Comparison of ENCODE assay signal across 8 cellular contexts in genomic region chr12:49644620-49644994, GRCh38. TPM values are rescaled to one million over a fixed set of nuclear protein-coding genes. Genes with fewer than 3 reads are reported as not detected.
A peak's percentile ranks its signal among the peaks of the same experiment; 100 is the strongest.
DNase-seq lines count a peak whose midpoint lies in the region; ATAC-seq and TF ChIP-seq lines count a peak whose summit lies in the region.

No MANE protein-coding gene starts in this region.

- H3K9me3 Mint-ChIP-seq in activated naive CD4-positive, alpha-beta T cell treated with anti-CD3 and anti-CD28 coated beads, Interleukin-2, amount 50 U/mL, for 72 hours: no peaks in the 10 kb centered on the region

- H3K27ac ChIP-seq in upper lobe of right lung: peak overlapping the region; percentile 30

- peaks cover 66% of the 10 kb centered on the region for H3K36me3 ChIP-seq in upper lobe of right lung

- peak; percentile 96 for TF ChIP-seq CTCF in upper lobe of right lung (IDR thresholded peaks at IDR 0.05)

- H3K27me3 ChIP-seq in upper lobe of right lung: no peaks in the 10 kb centered on the region

- DNase-seq in GF-D8 (lab: John Stamatoyannopoulos, UW) (peak; percentile 26), M059J (ENCODE audit: low read depth) (peak; percentile 63), SKM-1 treated with dmso at 0.1 percent for 144 hours (lab: John Stamatoyannopoulos, UW; ENCODE audit: unreplicated experiment) (peak; percentile 19), head of caudate nucleus (peak; percentile 55 to 95 (median 87)), posterior cingulate gyrus (peak; percentile 64 to 97 (median 84)), upper lobe of right lung (peak; percentile 81)
- peak; percentile 71 to 79 for DNase-seq in activated naive CD4-positive, alpha-beta T cell treated with anti-CD3 and anti-CD28 coated beads, Interleukin-2, amount 50 U/mL, for 72 hours (ENCODE audit: low spot score in 2 of 2)

- H3K9me3 ChIP-seq in upper lobe of right lung: no peaks in the 10 kb centered on the region

- no peak overlapping the region for H3K4me3 ChIP-seq in upper lobe of right lung

- peak overlapping the region; percentile 56 to 92 for H3K27ac Mint-ChIP-seq in activated naive CD4-positive, alpha-beta T cell treated with anti-CD3 and anti-CD28 coated beads, Interleukin-2, amount 50 U/mL, for 72 hours

- H3K36me3 Mint-ChIP-seq in activated naive CD4-positive, alpha-beta T cell treated with anti-CD3 and anti-CD28 coated beads, Interleukin-2, amount 50 U/mL, for 72 hours: no peaks in the 10 kb centered on the region

- intact Hi-C loops in head of caudate nucleus (cut with DNase I) (loop anchor here (2.0 kb wide), 1 partner anchor 62 kb away; the partner anchor contains the start of gene FMNL3), posterior cingulate gyrus (cut with DNase I) (loop anchor here (1.0 kb wide), 1 partner anchor 63 kb away; the partner anchor contains the start of gene FMNL3), upper lobe of right lung (cut with DNase I) (loop anchor here (2.0 kb wide), 1 partner anchor 62 kb away; the partner anchor contains the start of gene FMNL3)

- peaks cover 34% of the 10 kb centered on the region for H3K4me1 ChIP-seq in upper lobe of right lung

- peak; percentile 85 to 93 for ATAC-seq in activated naive CD4-positive, alpha-beta T cell treated with anti-CD3 and anti-CD28 coated beads, Interleukin-2, amount 50 U/mL, for 72 hours
- ATAC-seq in upper lobe of right lung (peak; percentile 82), HG03095 (IDR thresholded peaks at IDR 0.05; ENCODE audit: unreplicated experiment) (no peak)

RNA-seq across cellular contexts. Expression of gene PRPF40B, which starts 21.2 kb away (rescaled TPM):
- total RNA-seq in M059J (2014; rRNA removed; shearing (Covaris generic)): 7.8 and 9.8 TPM in 2 replicates
- 10 to 100 TPM in 1 of 2 donors, 1 to 10 TPM in 1; 5.1 to 10.1 TPM for total RNA-seq in activated naive CD4-positive, alpha-beta T cell treated with anti-CD3 and anti-CD28 coated beads, Interleukin-2, amount 50 U/mL, for 72 hours
- 19.9 TPM for total RNA-seq in upper lobe of right lung

RNA-seq across cellular contexts. Expression of gene FAM186B, which starts 39.2 kb away (rescaled TPM):
- total RNA-seq in M059J (2014; rRNA removed; shearing (Covaris generic)): 0.07 TPM in 1 of 2 replicates, not detected in the other
- under 1 TPM; 0.16 to 0.18 TPM for total RNA-seq in activated naive CD4-positive, alpha-beta T cell treated with anti-CD3 and anti-CD28 coated beads, Interleukin-2, amount 50 U/mL, for 72 hours
- 0.75 TPM for total RNA-seq in upper lobe of right lung

Comparison
In these comparisons a context has a peak if more than half of its experiments do, and no peak if none do; other contexts are left out.
1. DNase-seq: peak in every context shown above with its lines; median percentile 87 in head of caudate nucleus; 84 in posterior cingulate gyrus; 81 in upper lobe of right lung; 75 in activated naive CD4-positive, alpha-beta T cell treated with anti-CD3 and anti-CD28 coated beads, Interleukin-2, amount 50 U/mL, for 72 hours; 63 in M059J; 26 in GF-D8; 19 in SKM-1 treated with dmso at 0.1 percent for 144 hours.